22 cellular contexts compared by ENCODE assay signal in genomic region chr20:15789083-15789482, GRCh38.
DNase-seq lines count a peak whose midpoint lies in the region; ATAC-seq lines count a peak whose summit lies in the region.
"Had no signal": no experiment of that assay in that cellular context is flagged by ENCODE, and none has a peak within 500 bp of the region (broad histone marks: within the 10 kb centered on the region; RNA-seq: fewer than 3 reads in every experiment).

No MANE protein-coding gene starts in this region.

- no peak overlapping the region for H2AK5ac ChIP-seq in neuronal stem cell (ENCODE audit: low read depth, low read length)

- no CpG with 5 or more reads among the region's 4 CpGs for WGBS in neuronal stem cell (ENCODE audit: extremely low coverage in 2 of 2, insufficient read length in 2 of 2, insufficient replicate concordance in 1 of 2), 2 donors

- H3K27me3 ChIP-seq in neuronal stem cell (ENCODE audit: control insufficient read depth in 3 of 3, insufficient read depth in 3 of 3, low read depth in 1 of 3, low read length in 3 of 3): no peaks in the 10 kb centered on the region
- H3K27me3 ChIP-seq: BLaER1 treated with 17β-estradiol and CSF1 and Interleukin-3, amounts not matched to agents 10 nM and 100 nM had no signal

- H2BK5ac ChIP-seq in neuronal stem cell (ENCODE audit: low read length): no peak overlapping the region

- no peak overlapping the region for H4K8ac ChIP-seq in neuronal stem cell (ENCODE audit: low read depth, low read length)

- H3K4me3 ChIP-seq in SK-N-MC (peak overlapping the region; percentile 43), neuronal stem cell (ENCODE audit: low read length in 2 of 2) (no peak overlapping the region)
- H3K4me3 ChIP-seq: A549; BLaER1 treated with 17β-estradiol and CSF1 and Interleukin-3, amounts not matched to agents 10 nM and 100 nM had no signal

- H3K9me3 ChIP-seq in SK-N-MC (ENCODE audit: low read depth, low read length) (no peaks in the 10 kb centered on the region), neuronal stem cell (replicated peaks in 1 of 2; ENCODE audit: control insufficient read depth in 2 of 2, insufficient read depth in 1 of 2, low read depth in 1 of 2, low read length in 2 of 2) (no peaks in the 10 kb centered on the region)
- H3K9me3 ChIP-seq: A549; BLaER1 treated with 17β-estradiol and CSF1 and Interleukin-3, amounts not matched to agents 10 nM and 100 nM had no signal

- no peak overlapping the region for H3K23ac ChIP-seq in neuronal stem cell (ENCODE audit: low read depth, low read length, poor library complexity)

- H3K4me1 ChIP-seq in neuronal stem cell (ENCODE audit: control insufficient read depth in 2 of 2, insufficient read depth in 1 of 2, low read depth in 1 of 2, low read length in 2 of 2): no peaks in the 10 kb centered on the region
- H3K4me1 ChIP-seq: A549, parathyroid adenoma had no signal

- H3K18ac ChIP-seq in neuronal stem cell (ENCODE audit: low read length): no peak overlapping the region

- no peak overlapping the region for H2BK120ac ChIP-seq in neuronal stem cell (ENCODE audit: low read depth, low read length)

- no peak overlapping the region for H3K4ac ChIP-seq in neuronal stem cell (ENCODE audit: low read length)

- H2AFZ ChIP-seq in neuronal stem cell (ENCODE audit: low read length): peak overlapping the region; percentile 42
- H2AFZ ChIP-seq: parathyroid adenoma had no signal

- no peak overlapping the region for H2BK12ac ChIP-seq in neuronal stem cell (ENCODE audit: low read length)

- no peaks in the 10 kb centered on the region for H3K79me1 ChIP-seq in neuronal stem cell (ENCODE audit: low read depth, low read length)

- no peak overlapping the region for H3K4me2 ChIP-seq in neuronal stem cell (ENCODE audit: insufficient read depth, low read length, poor library complexity, severe bottlenecking)
- H3K4me2 ChIP-seq: A549; BLaER1 treated with 17β-estradiol and CSF1 and Interleukin-3, amounts not matched to agents 10 nM and 100 nM had no signal

- intact Hi-C loops in Right ventricle myocardium superior (cut with DNase I): no loop called here

- H3K36me3 ChIP-seq in SK-N-MC (ENCODE audit: insufficient read depth, low read length) (no peaks in the 10 kb centered on the region), neuronal stem cell (replicated peaks in 1 of 2; ENCODE audit: control insufficient read depth in 2 of 2, insufficient read depth in 2 of 2, low read length in 2 of 2) (no peaks in the 10 kb centered on the region)
- H3K36me3 ChIP-seq: BLaER1 treated with 17β-estradiol and CSF1 and Interleukin-3, amounts not matched to agents 10 nM and 100 nM had no signal

- H3K9ac ChIP-seq in SK-N-MC (ENCODE audit: insufficient read length): peak overlapping the region; percentile 55
- no peak overlapping the region for H3K9ac ChIP-seq in neuronal stem cell (ENCODE audit: low read depth, low read length, poor library complexity)
- H3K9ac ChIP-seq: BLaER1 treated with 17β-estradiol and CSF1 and Interleukin-3, amounts not matched to agents 10 nM and 100 nM; parathyroid adenoma had no signal

- H2BK15ac ChIP-seq in neuronal stem cell (ENCODE audit: low read length): no peak overlapping the region

- H3K14ac ChIP-seq in neuronal stem cell (ENCODE audit: low read length): no peak overlapping the region

- no peak overlapping the region for H4K91ac ChIP-seq in neuronal stem cell (ENCODE audit: low read depth, low read length, poor library complexity)

- no peak for ATAC-seq in HG03095 (IDR thresholded peaks at IDR 0.05; ENCODE audit: unreplicated experiment)
- no peak for ATAC-seq in Right ventricle myocardium superior (ENCODE audit: poor library complexity)
- ATAC-seq: A549; activated CD4-positive, alpha-beta T cell treated with anti-CD3 and anti-CD28 coated beads for 36 hours; activated CD8-positive, alpha-beta memory T cell treated with anti-CD3 and anti-CD28 coated beads, Interleukin-2, amount 10 ng/mL, durations not matched to agents 7 days and 5 days; activated T-helper 17 cell treated with anti-CD3 and anti-CD28 coated beads, Interleukin-2, amount 50 U/mL, for 72 hours; left ventricle myocardium superior; stimulated activated naive CD8-positive, alpha-beta T cell treated with anti-CD3 and anti-CD28 coated beads, Interleukin-15, Interleukin-2, amounts not matched to agents 100 U/mL and 50 U/mL, for 24 hours had no signal

- DNase-seq in COLO829 (ENCODE audit: low spot score) (peak; percentile 70), SK-N-MC (ENCODE audit: low read depth, low spot score) (no peak), globus pallidus (ENCODE audit: low spot score) (peak; percentile 92), neuronal stem cell (ENCODE audit: low spot score) (no peak), NOMO-1 treated with dmso at 0.1 percent for 144 hours (lab: John Stamatoyannopoulos, UW; ENCODE audit: unreplicated experiment) (no peak), RKO (ENCODE audit: low spot score) (no peak), Right ventricle myocardium superior (no peak)
- DNase-seq: activated CD4-positive, alpha-beta T cell treated with anti-CD3 and anti-CD28 coated beads for 36 hours; activated CD8-positive, alpha-beta memory T cell treated with anti-CD3 and anti-CD28 coated beads, Interleukin-2, amount 10 ng/mL, durations not matched to agents 7 days and 5 days; activated naive CD8-positive, alpha-beta T cell treated with anti-CD3 and anti-CD28 coated beads, Interleukin-2, amount 10 ng/mL, durations not matched to agents 7 days and 5 days; GOT3; left ventricle myocardium superior; NCI-H146; NCI-H2227 treated with DMSO at 0.1 percent for 48 hours; stimulated activated CD4-positive, alpha-beta T cell treated with anti-CD3 and anti-CD28 coated beads, Interleukin-2, amount 100 ng/mL, for 24 hours; stimulated activated naive CD8-positive, alpha-beta T cell treated with anti-CD3 and anti-CD28 coated beads, Interleukin-15, Interleukin-2, amounts not matched to agents 100 U/mL and 50 U/mL, for 24 hours; SW 1271 had no signal

- H3K27ac ChIP-seq in SK-N-MC (peak overlapping the region; percentile 81), neuronal stem cell (replicated peaks; ENCODE audit: low read length) (no peak overlapping the region)
- H3K27ac ChIP-seq: A549; BLaER1 treated with 17β-estradiol and CSF1 and Interleukin-3, amounts not matched to agents 10 nM and 100 nM; parathyroid adenoma had no signal

Comparison
In these comparisons a context has a peak if more than half of its experiments do, and no peak if none do; other contexts are left out.
1. DNase-seq: peak in COLO829 (single experiment) and globus pallidus (single experiment); none in SK-N-MC (single experiment), neuronal stem cell (single experiment), NOMO-1 treated with dmso at 0.1 percent for 144 hours (single experiment), RKO (single experiment) and Right ventricle myocardium superior (single experiment).